ENCODE assay signal across 25 cellular contexts in the genomic region with DNA sequence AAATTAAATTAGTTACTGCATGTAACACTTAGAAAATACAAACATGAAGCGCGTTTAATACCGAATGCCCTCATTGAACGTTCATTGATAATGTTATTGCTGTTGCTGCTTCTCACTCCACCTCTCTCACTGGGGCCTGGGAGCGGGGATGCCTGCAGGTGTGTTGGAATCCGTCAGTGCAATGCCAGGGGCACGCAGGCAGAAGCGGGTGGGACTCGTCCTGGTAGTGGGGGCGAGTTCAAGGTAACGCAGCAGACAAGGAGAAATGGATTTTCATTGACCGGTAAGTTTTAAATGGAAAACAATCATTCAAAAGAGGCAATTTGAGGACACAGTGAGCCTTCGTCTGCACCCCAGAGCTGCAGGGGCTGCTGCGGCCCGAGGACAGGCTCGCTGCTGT.
"Had no signal": no experiment of that assay in that cellular context is flagged by ENCODE, and none has a peak within 500 bp of the region (broad histone marks: within the 10 kb centered on the region; RNA-seq: fewer than 3 reads in every experiment).

No MANE protein-coding gene starts in this region.

- FAIRE-seq: colon had no signal

- H3K27me3 ChIP-seq: gastrocnemius medialis, left lung, ovary, right lobe of liver, testis, tibial artery, upper lobe of left lung, uterus had no signal

- H3K4me2 ChIP-seq: smooth muscle cell had no signal

- H3K36me3 ChIP-seq: gastrocnemius medialis, left lung, ovary, right lobe of liver, tibial artery, upper lobe of left lung, uterus had no signal

- H3K9me3 ChIP-seq: gastrocnemius medialis, left lung, ovary, right lobe of liver, testis, tibial artery, upper lobe of left lung, uterus had no signal

- H3K27ac ChIP-seq: epithelial cell of prostate, gastrocnemius medialis, left lung, ovary, right lobe of liver, testis, tibial artery, upper lobe of left lung, uterus had no signal

- H3K4me3 ChIP-seq: gastrocnemius medialis, left lung, ovary, right lobe of liver, smooth muscle cell, testis, tibial artery, upper lobe of left lung, uterus had no signal

- H3K4me1 ChIP-seq: uterus had no signal

- DNase-seq: cerebellar nuclear complex; effector CD8-positive, alpha-beta T cell; endodermal cell; foreskin fibroblast; gastrocnemius medialis; left cardiac atrium; mammary epithelial cell; mesendoderm; naive thymus-derived CD8-positive, alpha-beta T cell; nephron progenitor cell; occipital lobe; ovary; right lobe of liver; stimulated activated CD4-positive, alpha-beta T cell treated with anti-CD3 and anti-CD28 coated beads, Interleukin-2, amount 100 ng/mL, for 24 hours; stimulated activated CD4-positive, alpha-beta T cell treated with anti-CD3 and anti-CD28 coated beads, Interleukin-4, amount 100 ng/mL, for 4 hours; stimulated activated naive CD8-positive, alpha-beta T cell treated with anti-CD3 and anti-CD28 coated beads, Interleukin-15, Interleukin-2, amounts not matched to agents 100 U/mL and 50 U/mL, for 24 hours; substantia nigra; testis; upper lobe of left lung; uterus had no signal
